ENCODE assay signal across 17 cellular contexts in genomic region chr4:48962636-48963035, GRCh38. TPM values are rescaled to one million over a fixed set of nuclear protein-coding genes. Genes with fewer than 3 reads are reported as not detected.
DNase-seq lines count a peak whose midpoint lies in the region; ATAC-seq, FAIRE-seq and TF ChIP-seq lines count a peak whose summit lies in the region.
"Had no signal": no experiment of that assay in that cellular context is flagged by ENCODE, and none has a peak within 500 bp of the region (broad histone marks: within the 10 kb centered on the region; RNA-seq: fewer than 3 reads in every experiment).

No MANE protein-coding gene starts in this region.

- H3K27me3 ChIP-seq in HCT116 (ENCODE audit: insufficient read depth, low read length) (no peaks in the 10 kb centered on the region), RWPE2 (ENCODE audit: insufficient read depth, poor library complexity, severe bottlenecking) (no peaks in the 10 kb centered on the region), mesenchymal stem cell (ENCODE audit: control insufficient read depth in 1 of 2, insufficient read depth in 1 of 2, low read length in 2 of 2) (no peaks in the 10 kb centered on the region), pancreas (no peaks in the 10 kb centered on the region), tibial nerve (no peaks in the 10 kb centered on the region)
- H3K27me3 ChIP-seq: BE2C had no signal

- H3K9me2 ChIP-seq in HCT116 (ENCODE audit: insufficient read depth): no peaks in the 10 kb centered on the region

- no peak for FAIRE-seq in pancreas (lab: Jason Lieb, UNC)

- TF ChIP-seq RAD21 in HCT116 (IDR thresholded peaks at IDR 0.05; ENCODE audit: low read depth): no peak

- 77% methylated on average over 4 of the region's 5 CpGs for WGBS in mesenchymal stem cell
- 71 to 77% methylated on average over 5 of the region's 5 CpGs for WGBS in pancreas, 2 donors
- 85 to 89% methylated on average over 5 of the region's 5 CpGs for WGBS in tibial nerve, 2 donors

- H2AK5ac ChIP-seq in mesenchymal stem cell (ENCODE audit: low read length, severe bottlenecking): no peak overlapping the region

- no peaks in the 10 kb centered on the region for H3K79me1 ChIP-seq in mesenchymal stem cell (replicated peaks; ENCODE audit: low read length, poor library complexity, severe bottlenecking)

- no peaks in the 10 kb centered on the region for H3K9me3 ChIP-seq in HCT116 (ENCODE audit: control insufficient read depth in 1 of 2, insufficient read depth in 1 of 2, low read depth in 1 of 2, low read length in 2 of 2)
- no peaks in the 10 kb centered on the region for H3K9me3 ChIP-seq in RWPE2 (ENCODE audit: severe bottlenecking)
- H3K9me3 ChIP-seq in mesenchymal stem cell (ENCODE audit: control insufficient read depth, low read length): no peaks in the 10 kb centered on the region
- H3K9me3 ChIP-seq in pancreas: no peaks in the 10 kb centered on the region
- H3K9me3 ChIP-seq in tibial nerve: no peaks in the 10 kb centered on the region
- H3K9me3 ChIP-seq: BE2C had no signal

- intact Hi-C loops in HCT116 (cut with micrococcal nuclease) (loop anchor here (1.0 to 5.0 kb wide), 7 partner anchors 54 to 835 kb away; partner anchors contain the start of gene FRYL), pancreas (cut with DNase I) (loop anchor here in 2 of 3 donors (5.0 to 10.0 kb wide), 2 partner anchors 378 to 390 kb away; no protein-coding TSS in a partner anchor)

- no peak overlapping the region for H2BK5ac ChIP-seq in mesenchymal stem cell (ENCODE audit: low read depth, low read length, poor library complexity, severe bottlenecking)

- H3K14ac ChIP-seq in mesenchymal stem cell (ENCODE audit: low read length in 2 of 2): no peak overlapping the region

- H2BK12ac ChIP-seq in mesenchymal stem cell (ENCODE audit: low read length in 2 of 2): no peak overlapping the region

- TF ChIP-seq EP300 in tibial nerve (IDR thresholded peaks at IDR 0.05): no peak

- H3K18ac ChIP-seq in mesenchymal stem cell (ENCODE audit: low read depth in 1 of 2, low read length in 2 of 2): no peak overlapping the region

- H2AFZ ChIP-seq in HCT116 (ENCODE audit: low read depth, low read length, poor library complexity, severe bottlenecking): peak overlapping the region; percentile 94
- H2AFZ ChIP-seq in mesenchymal stem cell (ENCODE audit: low read depth, low read length): no peak overlapping the region
- H2AFZ ChIP-seq: GM23248 had no signal

- no peak overlapping the region for H2BK15ac ChIP-seq in mesenchymal stem cell (ENCODE audit: low read depth, poor library complexity, severe bottlenecking)

- H3K4me3 ChIP-seq in HCT116 (replicated peaks in 1 of 2; ENCODE audit: low read depth in 1 of 2, low read length in 2 of 2) (no peak overlapping the region), RWPE2 (ENCODE audit: severe bottlenecking) (no peak overlapping the region), mesenchymal stem cell (ENCODE audit: insufficient read depth in 1 of 2, low read depth in 1 of 2, low read length in 2 of 2) (no peak overlapping the region), pancreas (no peak overlapping the region), tibial nerve (no peak overlapping the region)
- H3K4me3 ChIP-seq: GM12878, GM23248, K562 had no signal

- no peak overlapping the region for H3K23ac ChIP-seq in mesenchymal stem cell (ENCODE audit: low read length in 2 of 2)

- no peaks in the 10 kb centered on the region for H4K20me1 ChIP-seq in HCT116 (ENCODE audit: insufficient read depth)

- H3K4me1 ChIP-seq in HCT116 (ENCODE audit: control insufficient read depth in 1 of 2, insufficient read depth in 2 of 2, low read length in 2 of 2) (no peaks in the 10 kb centered on the region), RWPE2 (ENCODE audit: insufficient read depth, poor library complexity, severe bottlenecking) (peaks cover 18% of the 10 kb centered on the region), mesenchymal stem cell (ENCODE audit: control insufficient read depth, insufficient read depth, low read depth, low read length) (peaks cover 4% of the 10 kb centered on the region), pancreas (no peaks in the 10 kb centered on the region), tibial nerve (no peaks in the 10 kb centered on the region)
- H3K4me1 ChIP-seq: BE2C had no signal

- DNase-seq in HCT116 (ENCODE audit: low read depth, low spot score) (no peak), RWPE2 (ENCODE audit: low spot score) (no peak), mesenchymal stem cell (no peak), KG1 (lab: John Stamatoyannopoulos, UW) (no peak), pancreas (no peak), tibial nerve (ENCODE audit: low spot score in 2 of 2) (no peak)

- no peaks in the 10 kb centered on the region for H3K79me2 ChIP-seq in HCT116 (ENCODE audit: insufficient read depth, low read length)

- CTCF ChIA-PET in HCT116 (lab: Charles Lee): interaction anchor here (1.1 to 3.7 kb wide), 2 partner anchors 18 to 384 kb away, joined by 4 to 23 read pairs; no protein-coding TSS in a partner anchor

- no peak for ATAC-seq in HCT116
- no peak for ATAC-seq in RWPE2 (ENCODE audit: low read depth)
- ATAC-seq in pancreas: no peak

- no peak for TF ChIP-seq POLR2A in HCT116 (IDR thresholded peaks at IDR 0.05; ENCODE audit: borderline replicate concordance, extremely low read depth, insufficient read depth, insufficient read length)
- no peak for TF ChIP-seq POLR2A in tibial nerve (IDR thresholded peaks at IDR 0.05)

- BruUV-seq in HCT116 (replicated peaks; lab: Mats Ljungman, UMichigan): no TSS peak

- no peak overlapping the region for H4K91ac ChIP-seq in mesenchymal stem cell (ENCODE audit: low read length)

- H3K36me3 ChIP-seq in HCT116 (ENCODE audit: control insufficient read depth in 1 of 2, insufficient read depth in 2 of 2, low read length in 2 of 2) (no peaks in the 10 kb centered on the region), RWPE2 (ENCODE audit: low read depth) (no peaks in the 10 kb centered on the region), mesenchymal stem cell (ENCODE audit: control insufficient read depth in 1 of 2, insufficient read depth in 2 of 2, low read depth in 1 of 2, low read length in 2 of 2) (no peaks in the 10 kb centered on the region), pancreas (no peaks in the 10 kb centered on the region), tibial nerve (no peaks in the 10 kb centered on the region)
- H3K36me3 ChIP-seq: BE2C had no signal

- no peak overlapping the region for H3K27ac ChIP-seq in HCT116 (ENCODE audit: low read depth, low read length)
- peak overlapping the region; percentile 47 for H3K27ac ChIP-seq in RWPE2 (ENCODE audit: poor library complexity, severe bottlenecking)
- H3K27ac ChIP-seq in mesenchymal stem cell (ENCODE audit: low read length, poor library complexity, severe bottlenecking): no peak overlapping the region
- H3K27ac ChIP-seq in pancreas: no peak overlapping the region
- H3K27ac ChIP-seq in tibial nerve: no peak overlapping the region
- H3K27ac ChIP-seq: GM23248, HL-60 had no signal

- H3K4me2 ChIP-seq in HCT116 (ENCODE audit: low read length): no peak overlapping the region
- H3K4me2 ChIP-seq in mesenchymal stem cell (ENCODE audit: low read length, poor library complexity, severe bottlenecking): no peak overlapping the region

- H3K9ac ChIP-seq in HCT116 (ENCODE audit: low read length) (no peak overlapping the region), mesenchymal stem cell (ENCODE audit: low read length) (peak overlapping the region; percentile 27)
- H3K9ac ChIP-seq: GM23248 had no signal

- H4K8ac ChIP-seq in mesenchymal stem cell (ENCODE audit: low read length): no peak overlapping the region

- RAD21 ChIA-PET in HCT116 (lab: Charles Lee; ENCODE audit: low non-redundant PET in 1 of 2, low total read pairs in 2 of 2, uncharacterized antibody in 2 of 2, unreplicated experiment in 2 of 2): no interaction called here

- no peak overlapping the region for H3K4ac ChIP-seq in mesenchymal stem cell (ENCODE audit: low read depth in 1 of 2, low read length in 2 of 2)

- TF ChIP-seq CTCF in HCT116 (IDR thresholded peaks at IDR 0.05 in 2 of 3, conservative IDR thresholded peaks at IDR 0.05 in 1 of 3; ENCODE audit: borderline replicate concordance in 1 of 3, insufficient read depth in 1 of 3, low read depth in 2 of 3, low read length in 2 of 3) (no peak), RWPE2 (IDR thresholded peaks at IDR 0.05; ENCODE audit: poor library complexity, severe bottlenecking) (no peak), pancreas (IDR thresholded peaks at IDR 0.05) (no peak), tibial nerve (IDR thresholded peaks at IDR 0.05) (no peak)

- no peak overlapping the region for H2BK120ac ChIP-seq in mesenchymal stem cell (ENCODE audit: low read depth, low read length)

- POLR2A ChIA-PET in HCT116 (lab: Charles Lee): no interaction called here

TF ChIP-seq in HCT116, 20 proteins besides CTCF, POLR2A, EP300 and RAD21:
- TF ChIP-seq POLR2AphosphoS5 (IDR thresholded peaks at IDR 0.05; ENCODE audit: low read depth, low read length) (no peak), CEBPB (IDR thresholded peaks at IDR 0.05; ENCODE audit: low read depth) (no peak), MAX (IDR thresholded peaks at IDR 0.05) (no peak), ZNF274 (IDR thresholded peaks at IDR 0.05; ENCODE audit: low read depth, low read length) (no peak), EZH2 (IDR thresholded peaks at IDR 0.05) (no peak), SRF (IDR thresholded peaks at IDR 0.05; ENCODE audit: low read depth) (no peak), EZH2phosphoT487 (IDR thresholded peaks at IDR 0.05; ENCODE audit: borderline replicate concordance) (no peak)
TF ChIP-seq in HCT116: peak in this region for 0.

RNA-seq across cellular contexts. Expression of gene CWH43, which starts 23.4 kb away (rescaled TPM):
- not detected for total RNA-seq in HCT116 (2021; ENCODE audit: unreplicated experiment)
- polyA plus RNA-seq in HCT116 (2012): not detected in 2 replicates
- not detected for polyA plus RNA-seq in mesenchymal stem cell (2013, experiment 1 of 2)
- polyA plus RNA-seq in mesenchymal stem cell (2013, experiment 2 of 2): not detected
- under 1 TPM in 1 of 6 donors, not detected in 5; 0.06 TPM for total RNA-seq in pancreas
- polyA plus RNA-seq in pancreas: not detected
- not detected for total RNA-seq in tibial nerve
- total RNA-seq: CD4-positive, CD25-positive, alpha-beta regulatory T cell; CD8-positive, alpha-beta memory T cell; Daoy; GM12878; GM23248; H4; HFFc6; HT1080; K562 had no signal
- polyA plus RNA-seq: CD4-positive, CD25-positive, alpha-beta regulatory T cell; CD8-positive, alpha-beta memory T cell; GM12878; GM23248; K562 had no signal

RNA-seq across cellular contexts. Expression of gene OCIAD2, which starts 56.1 kb away (rescaled TPM):
- 64.0 TPM for total RNA-seq in HCT116 (2021; ENCODE audit: unreplicated experiment)
- 135 and 147 TPM in 2 replicates for polyA plus RNA-seq in HCT116 (2012)
- polyA plus RNA-seq in mesenchymal stem cell (2013, experiment 1 of 2): 40.7 TPM
- 45.4 TPM for polyA plus RNA-seq in mesenchymal stem cell (2013, experiment 2 of 2)
- 10 to 100 TPM; 15.5 to 32.9 (median 16.9) TPM for total RNA-seq in pancreas
- polyA plus RNA-seq in pancreas: 10 to 100 TPM; 21.1 to 52.4 TPM
- 1 to 10 TPM in 3 of 4 donors, under 1 TPM in 1; 0.84 to 5.1 (median 2.9) TPM for total RNA-seq in tibial nerve
